In genomic region chr11:35012467-35013191, GRCh38 we compare ENCODE assay signal across 10 cellular contexts.
DNase-seq lines count a peak whose midpoint lies in the region; ATAC-seq and TF ChIP-seq lines count a peak whose summit lies in the region.
"Had no signal": no experiment of that assay in that cellular context is flagged by ENCODE, and none has a peak within 500 bp of the region (broad histone marks: within the 10 kb centered on the region; RNA-seq: fewer than 3 reads in every experiment).

No MANE protein-coding gene starts in this region.

- H3K36me3 ChIP-seq in colonic mucosa, result no peaks in the 10 kb centered on the region

- no peak overlapping the region for H3K27ac ChIP-seq in colonic mucosa

- no peaks in the 10 kb centered on the region for H3K27me3 Mint-ChIP-seq in Calu3 (ENCODE audit: unreplicated experiment)
- peaks cover 10% of the 10 kb centered on the region for H3K27me3 Mint-ChIP-seq in activated T-helper 1 cell treated with anti-CD3 and anti-CD28 coated beads, Interleukin-12 subunit alpha, Interleukin-12 subunit beta, Interleukin-2, Interleukin-4 antibody, amounts not matched to agents 30 ng/mL and 10 ng/mL and 1 ng/mL, durations not matched to agents 14 hours and 24 hours and 36 hours (ENCODE audit: insufficient read depth)

- H3K27ac Mint-ChIP-seq in Calu3 (ENCODE audit: unreplicated experiment), result peak overlapping the region; percentile 93
- H3K27ac Mint-ChIP-seq in activated T-helper 1 cell treated with anti-CD3 and anti-CD28 coated beads, Interleukin-12 subunit alpha, Interleukin-12 subunit beta, Interleukin-2, Interleukin-4 antibody, amounts not matched to agents 30 ng/mL and 10 ng/mL and 1 ng/mL, durations not matched to agents 14 hours and 24 hours and 36 hours, result peak overlapping the region; percentile 92

- H3K9ac ChIP-seq in colonic mucosa (ENCODE audit: low read depth in 2 of 2, low read length in 2 of 2), result no peak overlapping the region

- DNase-seq in Calu3 (no peak), colonic mucosa (no peak), NCI-H1048 (lab: John Stamatoyannopoulos, UW) (no peak), head of caudate nucleus (no peak), NCI-H345 treated with DMSO at 0.1 percent for 48 hours (lab: John Stamatoyannopoulos, UW; ENCODE audit: unreplicated experiment) (no peak)
- peak; percentile 31 for DNase-seq in activated T-helper 1 cell treated with anti-CD3 and anti-CD28 coated beads, Interleukin-12 subunit alpha, Interleukin-12 subunit beta, Interleukin-2, Interleukin-4 antibody, amounts not matched to agents 30 ng/mL and 10 ng/mL and 1 ng/mL, durations not matched to agents 14 hours and 24 hours and 36 hours (ENCODE audit: low spot score)
- DNase-seq: DND-41 had no signal

- no peak overlapping the region for H3K4me3 ChIP-seq in colonic mucosa

- H3K4me1 ChIP-seq in colonic mucosa, result peaks cover 3% of the 10 kb centered on the region

- no peaks in the 10 kb centered on the region for H3K27me3 ChIP-seq in colonic mucosa

- CTCF ChIA-PET in Calu3 (lab: Charles Lee), result interaction anchor here (0.7 to 1.5 kb wide), 3 partner anchors 18 to 402 kb away, joined by 3 to 7 read pairs (median 3); no protein-coding TSS in a partner anchor

- H3K36me3 Mint-ChIP-seq in Calu3 (ENCODE audit: insufficient read depth, unreplicated experiment), result peaks cover 13% of the 10 kb centered on the region
- peaks cover 3% of the 10 kb centered on the region for H3K36me3 Mint-ChIP-seq in activated T-helper 1 cell treated with anti-CD3 and anti-CD28 coated beads, Interleukin-12 subunit alpha, Interleukin-12 subunit beta, Interleukin-2, Interleukin-4 antibody, amounts not matched to agents 30 ng/mL and 10 ng/mL and 1 ng/mL, durations not matched to agents 14 hours and 24 hours and 36 hours (ENCODE audit: low read depth)

- TF ChIP-seq CTCF in Calu3 (IDR thresholded peaks at IDR 0.05; ENCODE audit: unreplicated experiment) (no peak), colonic mucosa (IDR thresholded peaks at IDR 0.05) (no peak)

- no peaks in the 10 kb centered on the region for H3K9me3 ChIP-seq in colonic mucosa

- BruUV-seq in Calu3 (replicated peaks; lab: Mats Ljungman, UMichigan), result no TSS peak

- no peak overlapping the region for H3K4me3 Mint-ChIP-seq in Calu3 (ENCODE audit: low read depth, unreplicated experiment)
- H3K4me3 Mint-ChIP-seq in activated T-helper 1 cell treated with anti-CD3 and anti-CD28 coated beads, Interleukin-12 subunit alpha, Interleukin-12 subunit beta, Interleukin-2, Interleukin-4 antibody, amounts not matched to agents 30 ng/mL and 10 ng/mL and 1 ng/mL, durations not matched to agents 14 hours and 24 hours and 36 hours, result peak overlapping the region; percentile 64
- H3K4me3 Mint-ChIP-seq: neural crest cell had no signal

- H3K9me3 Mint-ChIP-seq in Calu3 (ENCODE audit: low read depth, unreplicated experiment), result no peaks in the 10 kb centered on the region
- no peaks in the 10 kb centered on the region for H3K9me3 Mint-ChIP-seq in activated T-helper 1 cell treated with anti-CD3 and anti-CD28 coated beads, Interleukin-12 subunit alpha, Interleukin-12 subunit beta, Interleukin-2, Interleukin-4 antibody, amounts not matched to agents 30 ng/mL and 10 ng/mL and 1 ng/mL, durations not matched to agents 14 hours and 24 hours and 36 hours
- H3K9me3 Mint-ChIP-seq: neural crest cell had no signal

- peaks cover 82% of the 10 kb centered on the region for H3K4me1 Mint-ChIP-seq in Calu3 (ENCODE audit: low read depth, unreplicated experiment)
- H3K4me1 Mint-ChIP-seq in activated T-helper 1 cell treated with anti-CD3 and anti-CD28 coated beads, Interleukin-12 subunit alpha, Interleukin-12 subunit beta, Interleukin-2, Interleukin-4 antibody, amounts not matched to agents 30 ng/mL and 10 ng/mL and 1 ng/mL, durations not matched to agents 14 hours and 24 hours and 36 hours (ENCODE audit: low read depth), result peaks cover 62% of the 10 kb centered on the region

- ATAC-seq in GM19452 (IDR thresholded peaks at IDR 0.05; ENCODE audit: unreplicated experiment), result peak; percentile 74
- ATAC-seq in HG03103 (IDR thresholded peaks at IDR 0.05; ENCODE audit: low read depth, unreplicated experiment), result peak; percentile 51

- intact Hi-C loops in Calu3 (cut with micrococcal nuclease; ENCODE audit: unreplicated experiment) (no loop called here), colonic mucosa (cut with DNase I) (no loop called here), head of caudate nucleus (cut with DNase I) (no loop called here)
- intact Hi-C loops in activated T-helper 1 cell treated with anti-CD3 and anti-CD28 coated beads, Interleukin-12 subunit alpha, Interleukin-12 subunit beta, Interleukin-2, Interleukin-4 antibody, amounts not matched to agents 30 ng/mL and 10 ng/mL and 1 ng/mL, durations not matched to agents 14 hours and 24 hours and 36 hours (cut with micrococcal nuclease), result loop anchor here (1.0 to 10.0 kb wide), 18 partner anchors 9 to 768 kb away; no protein-coding TSS in a partner anchor
